Comparison of ENCODE assay signal across 1 cellular context in genomic region chr19:39133431-39134270, GRCh38.
A peak's percentile ranks its signal among the peaks of the same experiment; 100 is the strongest.
TF ChIP-seq lines count a peak whose summit lies in the region.

No MANE protein-coding gene starts in this region.

TF ChIP-seq in K562, 482 proteins besides CTCF, POLR2A, EP300 and RAD21:
- no peak for TF ChIP-seq ZFP36 (IDR thresholded peaks at IDR 0.05; ENCODE audit: low read depth, low read length, partially characterized antibody)
- TF ChIP-seq CXXC5 (CRISPR knock-in tag; IDR thresholded peaks at IDR 0.05) = peak; percentile 53
- TF ChIP-seq ELF1 (tag; IDR thresholded peaks at IDR 0.05) = peak; percentile 26; the same call in 1 of the 2 replicates
- peak; percentile 9 to 28; a peak in 1 of 4 replicates for TF ChIP-seq NRF1 (conservative IDR thresholded peaks at IDR 0.05 in 1 of 2, IDR thresholded peaks at IDR 0.05 in 1 of 2)
- peak; percentile 93 for TF ChIP-seq VEZF1 (CRISPR knock-in tag; IDR thresholded peaks at IDR 0.05)
- peak; percentile 41 for TF ChIP-seq PCBP1 (IDR thresholded peaks at IDR 0.05; ENCODE audit: low read depth, low read length, poor library complexity, severe bottlenecking)
- peak; percentile 54; the same call in 1 of the 2 replicates for TF ChIP-seq ZNF511 (CRISPR knock-in tag; IDR thresholded peaks at IDR 0.05)
- TF ChIP-seq NELFE (IDR thresholded peaks at IDR 0.05; ENCODE audit: insufficient read depth, insufficient read length) = no peak
- peak; percentile 32; the same call in 1 of the 2 replicates for TF ChIP-seq SPI1 (IDR thresholded peaks at IDR 0.05; ENCODE audit: borderline replicate concordance, low read depth, low read length)
- no peak for TF ChIP-seq FOXO4 (CRISPR knock-in tag; IDR thresholded peaks at IDR 0.05)
- peak; percentile 43; the same call in 1 of the 2 replicates for TF ChIP-seq EGR1 (conservative IDR thresholded peaks at IDR 0.05)
- no peak for TF ChIP-seq RBM15 (IDR thresholded peaks at IDR 0.05; ENCODE audit: insufficient read depth, low read length)
- no peak for TF ChIP-seq KDM4B (IDR thresholded peaks at IDR 0.05; ENCODE audit: borderline replicate concordance in 2 of 2, low read depth in 1 of 2)
- TF ChIP-seq MYBL2 (IDR thresholded peaks at IDR 0.05; ENCODE audit: low read depth) = no peak
- no peak for TF ChIP-seq MYBL2 (CRISPR knock-in tag; IDR thresholded peaks at IDR 0.05; ENCODE audit: borderline replicate concordance)
- TF ChIP-seq ETV5 (CRISPR knock-in tag; IDR thresholded peaks at IDR 0.05; ENCODE audit: low read depth) = peak; percentile 32; the same call in 1 of the 2 replicates
- TF ChIP-seq ARID1B (IDR thresholded peaks at IDR 0.05) = peak; percentile 18; the same call in 1 of the 2 replicates
- peak; percentile 26; the same call in 1 of the 2 replicates for TF ChIP-seq CTBP1 (IDR thresholded peaks at IDR 0.05; ENCODE audit: borderline replicate concordance)
- peak; percentile 54; the same call in 1 of the 2 replicates for TF ChIP-seq TCF3 (CRISPR knock-in tag; IDR thresholded peaks at IDR 0.05)
- peak; percentile 43; the same call in 1 of the 2 replicates for TF ChIP-seq CBFA2T3 (IDR thresholded peaks at IDR 0.05)
- TF ChIP-seq ARID2 (IDR thresholded peaks at IDR 0.05) = no peak
- TF ChIP-seq ZNF175 (CRISPR knock-in tag; IDR thresholded peaks at IDR 0.05; ENCODE audit: low read depth) = no peak
- no peak for TF ChIP-seq NFXL1 (CRISPR knock-in tag; IDR thresholded peaks at IDR 0.05)
- peak in 1 of 2 experiments; percentile 46; a peak in 1 of 4 replicates for TF ChIP-seq MAZ (CRISPR knock-in tag; conservative IDR thresholded peaks at IDR 0.05 in 1 of 2, IDR thresholded peaks at IDR 0.05 in 1 of 2)
- TF ChIP-seq GABPA (tag; conservative IDR thresholded peaks at IDR 0.05; ENCODE audit: low read depth) = 0 out of 2 replicates have a peak, but pooled peaks have one; percentile 21
- no peak for TF ChIP-seq KDM5B (IDR thresholded peaks at IDR 0.05; ENCODE audit: insufficient replicate concordance, low read depth, low read length)
TF ChIP-seq in K562: peak in this region for 15.
